8 cellular contexts compared by ENCODE assay signal in the genomic region with DNA sequence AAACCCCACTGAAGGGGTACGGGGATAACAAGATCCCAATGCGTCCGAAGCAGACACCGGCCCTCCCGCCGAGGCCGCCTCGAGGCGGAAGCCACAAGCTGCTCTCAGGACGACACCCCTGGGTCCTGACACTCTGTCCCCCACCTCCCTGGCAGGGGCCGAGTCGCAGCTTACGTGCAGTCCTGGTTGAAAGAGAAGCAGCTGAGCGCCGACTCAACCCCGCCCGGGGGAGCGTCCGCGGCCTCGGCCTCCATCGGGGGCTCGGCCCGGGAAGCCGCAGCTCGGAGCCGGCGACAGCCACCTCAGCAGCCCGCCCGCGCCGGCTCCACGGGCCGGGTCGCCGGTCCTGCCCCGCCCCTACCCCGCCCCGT. TPM values are rescaled to one million over a fixed set of nuclear protein-coding genes. Genes with fewer than 3 reads are reported as not detected.
DNase-seq lines count a peak whose midpoint lies in the region; ATAC-seq and TF ChIP-seq lines count a peak whose summit lies in the region.

A gene with protein sequence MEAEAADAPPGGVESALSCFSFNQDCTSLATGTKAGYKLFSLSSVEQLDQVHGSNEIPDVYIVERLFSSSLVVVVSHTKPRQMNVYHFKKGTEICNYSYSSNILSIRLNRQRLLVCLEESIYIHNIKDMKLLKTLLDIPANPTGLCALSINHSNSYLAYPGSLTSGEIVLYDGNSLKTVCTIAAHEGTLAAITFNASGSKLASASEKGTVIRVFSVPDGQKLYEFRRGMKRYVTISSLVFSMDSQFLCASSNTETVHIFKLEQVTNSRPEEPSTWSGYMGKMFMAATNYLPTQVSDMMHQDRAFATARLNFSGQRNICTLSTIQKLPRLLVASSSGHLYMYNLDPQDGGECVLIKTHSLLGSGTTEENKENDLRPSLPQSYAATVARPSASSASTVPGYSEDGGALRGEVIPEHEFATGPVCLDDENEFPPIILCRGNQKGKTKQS (minus strand): TSS at position 329 of the 371 bp plus-strand sequence. CDS start 75 bp downstream, at position 254.

- peak within 1 kb of the TSS; percentile 83 for H3K4me3 ChIP-seq in fibroblast of villous mesenchyme (ENCODE audit: low read depth, low read length)

- peaks cover 7% of the 10 kb centered on the region for H3K36me3 Mint-ChIP-seq in osteocyte (ENCODE audit: unreplicated experiment)

- TF ChIP-seq CTCF in fibroblast of villous mesenchyme (IDR thresholded peaks at IDR 0.05; ENCODE audit: insufficient read depth, low read depth, low read length): no peak
- TF ChIP-seq CTCF in osteocyte (IDR thresholded peaks at IDR 0.05): no peak

- H3K4me1 Mint-ChIP-seq in osteocyte (ENCODE audit: unreplicated experiment): peaks cover 35% of the 10 kb centered on the region

- H3K9me3 Mint-ChIP-seq in osteocyte (ENCODE audit: unreplicated experiment): no peaks in the 10 kb centered on the region

- ATAC-seq in GM18909 (IDR thresholded peaks at IDR 0.05; ENCODE audit: poor library complexity, unreplicated experiment) (peak; percentile 31), HG03097 (IDR thresholded peaks at IDR 0.05; ENCODE audit: low FRiP score, unreplicated experiment) (peak; percentile 17)

- H3K27me3 Mint-ChIP-seq in osteocyte (ENCODE audit: unreplicated experiment): peaks cover 8% of the 10 kb centered on the region

- peak within 1 kb of the TSS; percentile 99 for H3K27ac Mint-ChIP-seq in osteocyte (ENCODE audit: unreplicated experiment)

- DNase-seq in AG20443 (ENCODE audit: low spot score) (peak; percentile 14), T1000 (lab: John Stamatoyannopoulos, UW) (peak; percentile 61), fibroblast of villous mesenchyme (ENCODE audit: low read depth) (no peak), osteocyte (ENCODE audit: extremely low spot score, unreplicated experiment) (no peak), DMS79 treated with DMSO at 0.1 percent for 48 hours (lab: John Stamatoyannopoulos, UW) (no peak), NCI-H2107 treated with DMSO at 0.1 percent for 48 hours (lab: John Stamatoyannopoulos, UW; ENCODE audit: unreplicated experiment) (no peak)

- peak within 1 kb of the TSS; percentile 99 for H3K4me3 Mint-ChIP-seq in osteocyte (ENCODE audit: unreplicated experiment)

RNA-seq across cellular contexts. Expression of the gene that starts here (rescaled TPM):
- total RNA-seq in fibroblast of villous mesenchyme: 80.7 and 109 TPM in 2 replicates
- total RNA-seq in osteocyte: 74.5 and 78.1 TPM in 2 replicates

Comparison
In these comparisons a context has a peak if more than half of its experiments do, and no peak if none do; other contexts are left out.
1. DNase-seq: peak in AG20443 (single experiment) and T1000 (single experiment); none in fibroblast of villous mesenchyme (single experiment), osteocyte (single experiment), DMS79 treated with DMSO at 0.1 percent for 48 hours (single experiment) and NCI-H2107 treated with DMSO at 0.1 percent for 48 hours (single experiment).